ENCODE assay signal across 2 cellular contexts in genomic region chr16:81601601-81602251, GRCh38.
A peak's percentile ranks its signal among the peaks of the same experiment; 100 is the strongest.
TF ChIP-seq lines count a peak whose summit lies in the region.

No MANE protein-coding gene starts in this region.

TF ChIP-seq in liver, 16 proteins besides CTCF, POLR2A, EP300 and RAD21 (continued from another document):
- TF ChIP-seq REST (IDR thresholded peaks at IDR 0.05): no peak
- peak; percentile 64 for TF ChIP-seq SP1 (IDR thresholded peaks at IDR 0.05)
- no peak for TF ChIP-seq MAX (IDR thresholded peaks at IDR 0.05)
- TF ChIP-seq RXRA (IDR thresholded peaks at IDR 0.05): peak; percentile 61 to 76
- TF ChIP-seq FOXA2 (IDR thresholded peaks at IDR 0.05): no peak
- TF ChIP-seq HNF4G (IDR thresholded peaks at IDR 0.05): no peak
- TF ChIP-seq JUND (IDR thresholded peaks at IDR 0.05): no peak
- TF ChIP-seq ZBTB33 (IDR thresholded peaks at IDR 0.05): no peak

TF ChIP-seq in HepG2, 621 proteins besides CTCF, POLR2A, EP300 and RAD21 (continued from another document):
- no peak for TF ChIP-seq ZBED4 (CRISPR knock-in tag; IDR thresholded peaks at IDR 0.05; ENCODE audit: borderline replicate concordance)
- no peak for TF ChIP-seq CHD4 (IDR thresholded peaks at IDR 0.05; ENCODE audit: borderline replicate concordance, low read length)
